Comparison of ENCODE assay signal across 18 cellular contexts in genomic region chr15:23482228-23482627, GRCh38.
DNase-seq lines count a peak whose midpoint lies in the region; ATAC-seq and TF ChIP-seq lines count a peak whose summit lies in the region.
"Had no signal": no experiment of that assay in that cellular context is flagged by ENCODE, and none has a peak within 500 bp of the region (broad histone marks: within the 10 kb centered on the region; RNA-seq: fewer than 3 reads in every experiment).

No MANE protein-coding gene starts in this region.

- no peaks in the 10 kb centered on the region for H3K27me3 Mint-ChIP-seq in stimulated activated naive CD8-positive, alpha-beta T cell treated with anti-CD3 and anti-CD28 coated beads, Interleukin-15, amount 100 ng/mL, for 72 hours

- H3K9me2 ChIP-seq in MM.1S (replicated peaks; ENCODE audit: insufficient read depth, low read length) = no peaks in the 10 kb centered on the region

- H3K4me3 Mint-ChIP-seq in stimulated activated naive CD8-positive, alpha-beta T cell treated with anti-CD3 and anti-CD28 coated beads, Interleukin-15, amount 100 ng/mL, for 72 hours = peak overlapping the region in 1 of 2 donors; percentile 37
- H3K4me3 Mint-ChIP-seq: B cell; CD4-positive, alpha-beta T cell; CD8-positive, alpha-beta T cell had no signal

- H3K4me2 ChIP-seq in BLaER1 treated with 17β-estradiol and CSF1 and Interleukin-3, amounts not matched to agents 10 nM and 100 nM = peak overlapping the region in 9 of 11 experiments; percentile 17 to 72 (median 43); a peak in 15 of 22 replicates
- H3K4me2 ChIP-seq in MM.1S (ENCODE audit: low read depth, low read length) = peak overlapping the region; percentile 40

- H3K27ac Mint-ChIP-seq in stimulated activated naive CD8-positive, alpha-beta T cell treated with anti-CD3 and anti-CD28 coated beads, Interleukin-15, amount 100 ng/mL, for 72 hours = no peak overlapping the region
- H3K27ac Mint-ChIP-seq: B cell; CD4-positive, alpha-beta T cell; CD8-positive, alpha-beta T cell had no signal

- H3K4me3 ChIP-seq in BLaER1 treated with 17β-estradiol and CSF1 and Interleukin-3, amounts not matched to agents 10 nM and 100 nM = no peak overlapping the region
- no peak overlapping the region for H3K4me3 ChIP-seq in MM.1S (ENCODE audit: low read length)

- no peak for TF ChIP-seq CTCF in MM.1S (IDR thresholded peaks at IDR 0.05; ENCODE audit: low read length)

- H3K4me1 ChIP-seq in BLaER1 treated with 17β-estradiol and CSF1 and Interleukin-3, amounts not matched to agents 10 nM and 100 nM = peaks cover 0 to 26% (median 20%) of the 10 kb centered on the region in 10 experiments; a peak in 14 of 20 replicates
- H3K4me1 ChIP-seq in MM.1S (ENCODE audit: low read length) = peaks cover 19% of the 10 kb centered on the region

- peak; percentile 67 for ATAC-seq in stimulated activated naive CD8-positive, alpha-beta T cell treated with anti-CD3 and anti-CD28 coated beads, Interleukin-15, amount 100 ng/mL, for 72 hours
- ATAC-seq in stimulated activated naive CD8-positive, alpha-beta T cell treated with anti-CD3 and anti-CD28 coated beads, Interleukin-15, Interleukin-2, amounts not matched to agents 100 U/mL and 50 U/mL, for 24 hours = no peak
- ATAC-seq: CD8-positive, alpha-beta T cell had no signal

- H3K9me3 Mint-ChIP-seq in stimulated activated naive CD8-positive, alpha-beta T cell treated with anti-CD3 and anti-CD28 coated beads, Interleukin-15, amount 100 ng/mL, for 72 hours = no peaks in the 10 kb centered on the region
- H3K9me3 Mint-ChIP-seq: CD4-positive, alpha-beta T cell; CD8-positive, alpha-beta T cell had no signal

- no peaks in the 10 kb centered on the region for H3K27me3 ChIP-seq in BLaER1 treated with 17β-estradiol and CSF1 and Interleukin-3, amounts not matched to agents 10 nM and 100 nM
- H3K27me3 ChIP-seq in MM.1S (replicated peaks; ENCODE audit: insufficient read depth, low read length) = peaks cover 8% of the 10 kb centered on the region; the same call in 1 of the 2 replicates

- no peaks in the 10 kb centered on the region for H3K36me3 ChIP-seq in BLaER1 treated with 17β-estradiol and CSF1 and Interleukin-3, amounts not matched to agents 10 nM and 100 nM
- no peaks in the 10 kb centered on the region for H3K36me3 ChIP-seq in MM.1S (replicated peaks; ENCODE audit: insufficient read depth, low read length)

- no peaks in the 10 kb centered on the region for H4K20me1 ChIP-seq in BLaER1 treated with 17β-estradiol and CSF1 and Interleukin-3, amounts not matched to agents 10 nM and 100 nM
- no peaks in the 10 kb centered on the region for H4K20me1 ChIP-seq in MM.1S (ENCODE audit: insufficient read depth, low read length)

- H3F3A ChIP-seq in MM.1S (ENCODE audit: insufficient read depth, low read length) = peaks cover 4% of the 10 kb centered on the region; the same call in 1 of the 2 replicates

- H3K79me2 ChIP-seq in MM.1S (ENCODE audit: low read length) = no peaks in the 10 kb centered on the region

- no peak overlapping the region for H3K27ac ChIP-seq in BLaER1 treated with 17β-estradiol and CSF1 and Interleukin-3, amounts not matched to agents 10 nM and 100 nM
- peak overlapping the region; percentile 1; the same call in 1 of the 2 replicates for H3K27ac ChIP-seq in MM.1S (ENCODE audit: low read length)
- H3K27ac ChIP-seq: 22Rv1, C4-2B had no signal

- H2AFZ ChIP-seq in MM.1S (ENCODE audit: low read length) = no peak overlapping the region

- H3K9me3 ChIP-seq in BLaER1 treated with 17β-estradiol and CSF1 and Interleukin-3, amounts not matched to agents 10 nM and 100 nM (replicated peaks in 1 of 11) = no peaks in the 10 kb centered on the region
- H3K9me3 ChIP-seq in MM.1S (replicated peaks; ENCODE audit: insufficient read depth, low read length) = no peaks in the 10 kb centered on the region
- H3K9me3 ChIP-seq: Caco-2 had no signal

- H3K9ac ChIP-seq in BLaER1 treated with 17β-estradiol and CSF1 and Interleukin-3, amounts not matched to agents 10 nM and 100 nM = no peak overlapping the region
- no peak overlapping the region for H3K9ac ChIP-seq in MM.1S (ENCODE audit: low read length)

- peaks cover 7% of the 10 kb centered on the region for H3K4me1 Mint-ChIP-seq in stimulated activated naive CD8-positive, alpha-beta T cell treated with anti-CD3 and anti-CD28 coated beads, Interleukin-15, amount 100 ng/mL, for 72 hours
- H3K4me1 Mint-ChIP-seq: B cell had no signal

- DNase-seq in stimulated activated naive CD8-positive, alpha-beta T cell treated with anti-CD3 and anti-CD28 coated beads, Interleukin-15, amount 100 ng/mL, for 72 hours = no peak
- no peak for DNase-seq in stimulated activated naive CD8-positive, alpha-beta T cell treated with anti-CD3 and anti-CD28 coated beads, Interleukin-15, Interleukin-2, amounts not matched to agents 100 U/mL and 50 U/mL, for 24 hours
- DNase-seq in MM.1S (peak; percentile 92), RPMI8226 (peak; percentile 36), T-helper 1 cell (no peak), globus pallidus (ENCODE audit: low spot score) (no peak)
- no peak for DNase-seq in activated CD8-positive, alpha-beta memory T cell treated with anti-CD3 and anti-CD28 coated beads for 24 hours
- DNase-seq: AML-193; Caco-2; Calu3; CD4-positive, alpha-beta T cell; CD8-positive, alpha-beta T cell; DMS79 treated with DMSO at 0.1 percent for 48 hours; GF-D8 had no signal

Comparison
In these comparisons a context has a peak if more than half of its experiments do, and no peak if none do; other contexts are left out.
1. DNase-seq: peak in MM.1S (single experiment) and RPMI8226 (single experiment); none in stimulated activated naive CD8-positive, alpha-beta T cell treated with anti-CD3 and anti-CD28 coated beads, Interleukin-15, amount 100 ng/mL, for 72 hours (0 of 2), stimulated activated naive CD8-positive, alpha-beta T cell treated with anti-CD3 and anti-CD28 coated beads, Interleukin-15, Interleukin-2, amounts not matched to agents 100 U/mL and 50 U/mL, for 24 hours (single experiment), T-helper 1 cell (0 of 5), globus pallidus (single experiment) and activated CD8-positive, alpha-beta memory T cell treated with anti-CD3 and anti-CD28 coated beads for 24 hours (single experiment).